In genomic region chr12:2682301-2683282, GRCh38 we compare ENCODE assay signal across 8 cellular contexts.
DNase-seq lines count a peak whose midpoint lies in the region; ATAC-seq and TF ChIP-seq lines count a peak whose summit lies in the region.

No MANE protein-coding gene starts in this region.

- POLR2A ChIA-PET in WTC11 (lab: Charles Lee), result interaction anchor here (0.9 to 1.0 kb wide), 2 partner anchors 10 to 112 kb away, joined by 3 read pairs; partner anchors contain the start of gene FKBP4

- H3K4me1 Mint-ChIP-seq in WTC11, result peaks cover 20% of the 10 kb centered on the region
- peaks cover 56% of the 10 kb centered on the region for H3K4me1 Mint-ChIP-seq in nephron progenitor cell

- ATAC-seq in WTC11, result peak; percentile 72

- DNase-seq in activated effector memory CD4-positive, alpha-beta T cell treated with Interleukin-2 at 50 U/mL for 16 hours, result peak; percentile 19
- DNase-seq in activated effector memory CD4-positive, alpha-beta T cell treated with anti-CD3 and anti-CD28 coated beads, Interleukin-2, amount 50 U/mL, for 16 hours, result no peak
- DNase-seq in NCI-H1417 (lab: John Stamatoyannopoulos, UW) (peak; percentile 16 to 74 (median 53)), WTC11 (ENCODE audit: low spot score) (peak; percentile 64), epithelial cell of proximal tubule (ENCODE audit: low read depth) (no peak), nephron progenitor cell (peak; percentile 62), prostate gland (ENCODE audit: low spot score) (no peak)
- no peak for DNase-seq in activated CD4-positive, CD25-positive, alpha-beta regulatory T cell treated with anti-CD3 and anti-CD28 coated beads, Interleukin-2, amount 50 U/mL, for 72 hours

- H3K27ac ChIP-seq in prostate gland, result no peak overlapping the region

- intact Hi-C loops in prostate gland (cut with DNase I), result no loop called here

- H3K9me3 Mint-ChIP-seq in WTC11, result peaks cover 3% of the 10 kb centered on the region
- peaks cover 4% of the 10 kb centered on the region for H3K9me3 Mint-ChIP-seq in nephron progenitor cell

- H3K4me3 ChIP-seq in epithelial cell of proximal tubule (ENCODE audit: low read depth, low read length), result no peak overlapping the region
- H3K4me3 ChIP-seq in prostate gland, result no peak overlapping the region

- CTCF ChIA-PET in WTC11 (lab: Charles Lee), result interaction anchor here (0.6 to 2.1 kb wide), 32 partner anchors 8 to 278 kb away, joined by 3 to 32 read pairs (median 4); partner anchors contain the start of genes FKBP4 and ITFG2

- no peak for TF ChIP-seq CTCF in WTC11 (IDR thresholded peaks at IDR 0.05)
- TF ChIP-seq CTCF in epithelial cell of proximal tubule (conservative IDR thresholded peaks at IDR 0.05; ENCODE audit: low read depth, low read length), result peak; percentile 58
- peak; percentile 42 for TF ChIP-seq CTCF in nephron progenitor cell (IDR thresholded peaks at IDR 0.05)
- TF ChIP-seq CTCF in prostate gland (IDR thresholded peaks at IDR 0.05), result peak in 2 of 4 experiments; percentile 30 to 34

- no peaks in the 10 kb centered on the region for H3K27me3 Mint-ChIP-seq in WTC11 (ENCODE audit: low read depth)
- peaks cover 5% of the 10 kb centered on the region for H3K27me3 Mint-ChIP-seq in nephron progenitor cell (ENCODE audit: low read depth, poor library complexity)

- H3K4me3 Mint-ChIP-seq in WTC11 (no peak overlapping the region), nephron progenitor cell (no peak overlapping the region)

- no peaks in the 10 kb centered on the region for H3K4me1 ChIP-seq in prostate gland (replicated peaks)

- H3K27me3 ChIP-seq in prostate gland (replicated peaks; ENCODE audit: insufficient read depth), result no peaks in the 10 kb centered on the region

- no peaks in the 10 kb centered on the region for H3K36me3 ChIP-seq in prostate gland

- no peak for TF ChIP-seq POLR2A in prostate gland (IDR thresholded peaks at IDR 0.05)

- no peaks in the 10 kb centered on the region for H3K9me3 ChIP-seq in prostate gland

- no peaks in the 10 kb centered on the region; the same call in 1 of the 2 replicates for H3K36me3 Mint-ChIP-seq in WTC11
- peaks cover 5% of the 10 kb centered on the region for H3K36me3 Mint-ChIP-seq in nephron progenitor cell (ENCODE audit: low read depth)

- 72% methylated on average over 12 of the region's 12 CpGs for WGBS in prostate gland

- H3K27ac Mint-ChIP-seq in WTC11 (no peak overlapping the region), nephron progenitor cell (peak overlapping the region; percentile 21)

TF ChIP-seq in WTC11, 78 proteins besides CTCF, POLR2A, EP300 and RAD21:
- TF ChIP-seq ZNF512 (CRISPR knock-in tag; IDR thresholded peaks at IDR 0.05; ENCODE audit: borderline replicate concordance) (no peak), JUN (CRISPR knock-in tag; IDR thresholded peaks at IDR 0.05) (no peak)

Comparison
In these comparisons a context has a peak if more than half of its experiments do, and no peak if none do; other contexts are left out.
1. DNase-seq: peak in activated effector memory CD4-positive, alpha-beta T cell treated with Interleukin-2 at 50 U/mL for 16 hours (single experiment), NCI-H1417 (3 of 3), WTC11 (single experiment) and nephron progenitor cell (single experiment); none in activated effector memory CD4-positive, alpha-beta T cell treated with anti-CD3 and anti-CD28 coated beads, Interleukin-2, amount 50 U/mL, for 16 hours (single experiment), epithelial cell of proximal tubule (single experiment), prostate gland (single experiment) and activated CD4-positive, CD25-positive, alpha-beta regulatory T cell treated with anti-CD3 and anti-CD28 coated beads, Interleukin-2, amount 50 U/mL, for 72 hours (single experiment).